ENCODE assay signal across 29 cellular contexts in the genomic region with DNA sequence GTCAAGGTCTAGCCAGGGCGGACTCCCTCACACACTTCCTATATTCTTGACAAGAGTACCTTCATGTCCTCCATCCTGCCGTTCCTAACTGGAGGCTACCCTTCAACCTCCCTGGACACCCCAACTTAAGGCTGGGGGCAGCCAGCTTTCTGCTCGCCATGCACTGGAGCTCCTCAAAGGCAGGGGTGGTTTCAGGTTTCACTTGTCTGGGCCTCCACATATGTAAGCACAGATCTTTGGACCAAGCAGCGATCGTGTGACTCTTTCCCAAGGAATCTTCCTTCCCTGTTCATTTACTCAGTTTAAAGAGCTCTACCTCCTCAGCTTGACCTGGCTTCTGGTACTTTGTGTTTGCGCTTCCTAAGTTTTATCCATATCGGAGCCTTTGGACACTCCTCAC. TPM values are rescaled to one million over a fixed set of nuclear protein-coding genes. Genes with fewer than 3 reads are reported as not detected.
"Had no signal": no experiment of that assay in that cellular context is flagged by ENCODE, and none has a peak within 500 bp of the region (broad histone marks: within the 10 kb centered on the region; RNA-seq: fewer than 3 reads in every experiment).

No MANE protein-coding gene starts in this region.

- DNase-seq: activated CD4-positive, alpha-beta T cell treated with anti-CD3 and anti-CD28 coated beads, Interleukin-2, amount 10 ng/mL, durations not matched to agents 7 days and 5 days; activated CD4-positive, CD25-positive, alpha-beta regulatory T cell treated with anti-CD3 and anti-CD28 coated beads, Interleukin-2, amount 50 U/mL, for 72 hours; activated CD8-positive, alpha-beta memory T cell treated with anti-CD3 and anti-CD28 coated beads, Interleukin-2, amount 10 ng/mL, durations not matched to agents 7 days and 5 days; activated CD8-positive, alpha-beta T cell treated with anti-CD3 and anti-CD28 coated beads, Interleukin-2, amount 10 ng/mL, durations not matched to agents 7 days and 5 days; activated T-cell treated with anti-CD3 and anti-CD28 coated beads, Interleukin-2, amount 50 U/mL, for 48 hours; anterior cingulate cortex; dermis blood vessel endothelial cell; effector CD4-positive, alpha-beta T cell; foreskin keratinocyte; heart left ventricle; left lung; lower lobe of right lung; mesendoderm; natural killer cell; right lobe of liver; stimulated activated CD4-positive, alpha-beta T cell treated with anti-CD3 and anti-CD28 coated beads, Interleukin-2, amount 100 ng/mL, for 48 hours; stimulated activated naive CD4-positive, alpha-beta T cell treated with Interleukin-2 at 50 U/mL for 16 hours; T-helper 17 cell; T1000; WERI-Rb-1 had no signal

- H3K9me3 Mint-ChIP-seq: activated CD4-positive, alpha-beta T cell treated with anti-CD3 and anti-CD28 coated beads, Interleukin-2, amount 10 ng/mL, durations not matched to agents 7 days and 5 days; activated naive CD4-positive, alpha-beta T cell treated with anti-CD3 and anti-CD28 coated beads, Interleukin-2, amount 50 U/mL, for 24 hours; activated T-helper 2 cell treated with anti-CD3 and anti-CD28 coated beads, Interferon-gamma antibody, Interleukin-2, Interleukin-4, amounts not matched to agents 10 μg/mL and 5 μg/mL and 100 μg/mL, durations not matched to agents 14 hours and 24 hours and 36 hours had no signal

- H3K4me3 ChIP-seq: esophagus muscularis mucosa, heart left ventricle, left lung, lower lobe of right lung, right lobe of liver, tibial nerve had no signal

- H3K4me1 Mint-ChIP-seq: activated CD4-positive, alpha-beta T cell treated with anti-CD3 and anti-CD28 coated beads, Interleukin-2, amount 10 ng/mL, durations not matched to agents 7 days and 5 days; activated CD8-positive, alpha-beta memory T cell treated with anti-CD3 and anti-CD28 coated beads, Interleukin-2, amount 10 ng/mL, durations not matched to agents 7 days and 5 days; activated naive CD4-positive, alpha-beta T cell treated with anti-CD3 and anti-CD28 coated beads, Interleukin-2, amount 50 U/mL, for 24 hours; natural killer cell; T-helper 17 cell had no signal

- H3K36me3 ChIP-seq: esophagus muscularis mucosa, heart left ventricle, left lung, lower lobe of right lung, right lobe of liver, tibial nerve, WERI-Rb-1 had no signal

- H3K36me3 Mint-ChIP-seq: activated CD8-positive, alpha-beta memory T cell treated with anti-CD3 and anti-CD28 coated beads, Interleukin-2, amount 10 ng/mL, durations not matched to agents 7 days and 5 days; activated naive CD4-positive, alpha-beta T cell treated with anti-CD3 and anti-CD28 coated beads, Interleukin-2, amount 50 U/mL, for 24 hours; natural killer cell had no signal

- ATAC-seq: activated CD8-positive, alpha-beta memory T cell treated with anti-CD3 and anti-CD28 coated beads, Interleukin-2, amount 10 ng/mL, durations not matched to agents 7 days and 5 days; activated CD8-positive, alpha-beta T cell treated with anti-CD3 and anti-CD28 coated beads, Interleukin-2, amount 10 ng/mL, durations not matched to agents 7 days and 5 days; foreskin keratinocyte; heart left ventricle; left lung; lower lobe of right lung; natural killer cell; right lobe of liver; T-helper 17 cell had no signal

- H3K27me3 ChIP-seq: foreskin keratinocyte, right lobe of liver, tibial nerve had no signal

- H3K4me1 ChIP-seq: esophagus muscularis mucosa, foreskin keratinocyte, heart left ventricle, left lung, lower lobe of right lung, right lobe of liver, tibial nerve had no signal

- H3K27me3 Mint-ChIP-seq: activated CD4-positive, alpha-beta T cell treated with anti-CD3 and anti-CD28 coated beads, Interleukin-2, amount 10 ng/mL, durations not matched to agents 7 days and 5 days; activated CD8-positive, alpha-beta memory T cell treated with anti-CD3 and anti-CD28 coated beads, Interleukin-2, amount 10 ng/mL, durations not matched to agents 7 days and 5 days; activated naive CD4-positive, alpha-beta T cell treated with anti-CD3 and anti-CD28 coated beads, Interleukin-2, amount 50 U/mL, for 24 hours; T-helper 17 cell had no signal

- H3K9me3 ChIP-seq: esophagus muscularis mucosa, heart left ventricle, left lung, lower lobe of right lung, right lobe of liver, tibial nerve had no signal

- H3K4me3 Mint-ChIP-seq: activated CD4-positive, alpha-beta T cell treated with anti-CD3 and anti-CD28 coated beads, Interleukin-2, amount 10 ng/mL, durations not matched to agents 7 days and 5 days; activated CD8-positive, alpha-beta memory T cell treated with anti-CD3 and anti-CD28 coated beads, Interleukin-2, amount 10 ng/mL, durations not matched to agents 7 days and 5 days; activated CD8-positive, alpha-beta T cell treated with anti-CD3 and anti-CD28 coated beads, Interleukin-2, amount 10 ng/mL, durations not matched to agents 7 days and 5 days; activated naive CD4-positive, alpha-beta T cell treated with anti-CD3 and anti-CD28 coated beads, Interleukin-2, amount 50 U/mL, for 24 hours; natural killer cell; T-helper 17 cell had no signal

- H3K27ac Mint-ChIP-seq: activated CD4-positive, alpha-beta T cell treated with anti-CD3 and anti-CD28 coated beads, Interleukin-2, amount 10 ng/mL, durations not matched to agents 7 days and 5 days; activated CD8-positive, alpha-beta memory T cell treated with anti-CD3 and anti-CD28 coated beads, Interleukin-2, amount 10 ng/mL, durations not matched to agents 7 days and 5 days; activated CD8-positive, alpha-beta T cell treated with anti-CD3 and anti-CD28 coated beads, Interleukin-2, amount 10 ng/mL, durations not matched to agents 7 days and 5 days; activated naive CD4-positive, alpha-beta T cell treated with anti-CD3 and anti-CD28 coated beads, Interleukin-2, amount 50 U/mL, for 24 hours; activated T-helper 2 cell treated with anti-CD3 and anti-CD28 coated beads, Interferon-gamma antibody, Interleukin-2, Interleukin-4, amounts not matched to agents 10 μg/mL and 5 μg/mL and 100 μg/mL, durations not matched to agents 14 hours and 24 hours and 36 hours; natural killer cell; T-helper 17 cell had no signal

- H3K27ac ChIP-seq: esophagus muscularis mucosa, foreskin keratinocyte, heart left ventricle, left lung, lower lobe of right lung, right lobe of liver, tibial nerve had no signal

RNA-seq across cellular contexts. Expression of gene TRPC7, which starts 34.2 kb away (rescaled TPM):
- total RNA-seq: activated CD4-positive, alpha-beta T cell treated with anti-CD3 and anti-CD28 coated beads, Interleukin-2, amount 10 ng/mL, durations not matched to agents 7 days and 5 days; activated CD8-positive, alpha-beta memory T cell treated with anti-CD3 and anti-CD28 coated beads, Interleukin-2, amount 10 ng/mL, durations not matched to agents 7 days and 5 days; activated CD8-positive, alpha-beta T cell treated with anti-CD3 and anti-CD28 coated beads, Interleukin-2, amount 10 ng/mL, durations not matched to agents 7 days and 5 days; activated T-helper 2 cell treated with anti-CD3 and anti-CD28 coated beads, Interferon-gamma antibody, Interleukin-2, Interleukin-4, amounts not matched to agents 10 μg/mL and 5 μg/mL and 100 μg/mL, durations not matched to agents 14 hours and 24 hours and 36 hours; dermis blood vessel endothelial cell; foreskin keratinocyte; heart left ventricle; kidney epithelial cell; left lung; lower lobe of right lung; mononuclear cell; natural killer cell; osteocyte; posterior vena cava; right lobe of liver; skeletal muscle tissue; T-helper 17 cell; tibial nerve had no signal
